Comparison of ENCODE assay signal across 17 cellular contexts in the genomic region with DNA sequence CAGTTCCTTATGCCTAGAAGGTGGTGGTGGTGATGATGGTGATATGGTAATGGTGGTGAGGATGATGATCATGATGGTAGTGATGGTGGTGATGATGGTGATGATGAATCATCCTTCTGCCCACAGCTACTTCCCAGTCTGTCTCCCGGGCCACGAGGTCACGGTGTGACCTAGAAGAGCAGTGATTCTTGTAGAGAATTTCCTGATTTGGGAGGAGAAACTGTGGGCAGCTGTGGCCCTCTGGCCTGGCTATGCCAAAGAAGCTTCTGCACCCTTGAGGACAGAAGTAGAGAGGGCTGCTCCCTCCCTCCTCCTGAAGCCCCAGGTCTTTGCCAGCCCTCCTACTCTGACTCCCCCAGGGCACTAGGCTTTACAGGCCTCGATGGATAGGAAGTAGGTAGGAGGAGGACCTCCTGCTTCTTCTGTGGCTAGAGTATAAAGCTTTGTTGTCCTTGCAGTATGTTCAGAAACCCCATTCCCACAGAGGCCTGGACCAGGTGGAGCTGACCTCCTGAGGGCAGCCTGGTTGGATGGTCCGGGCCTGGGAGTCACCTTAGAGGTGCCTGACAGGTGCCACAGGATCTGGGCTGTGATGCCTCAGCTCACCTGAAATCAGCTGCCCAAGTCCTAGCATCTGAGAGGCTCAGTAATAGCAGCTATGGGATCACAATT. TPM values are rescaled to one million over a fixed set of nuclear protein-coding genes. Genes with fewer than 3 reads are reported as not detected.
A peak's percentile ranks its signal among the peaks of the same experiment; 100 is the strongest.
DNase-seq lines count a peak whose midpoint lies in the region; ATAC-seq lines count a peak whose summit lies in the region.
"Had no signal": no experiment of that assay in that cellular context is flagged by ENCODE, and none has a peak within 500 bp of the region (broad histone marks: within the 10 kb centered on the region; RNA-seq: fewer than 3 reads in every experiment).

No MANE protein-coding gene starts in this region.

- ATAC-seq in activated CD8-positive, alpha-beta T cell treated with anti-CD3 and anti-CD28 coated beads, Interleukin-2, amount 10 ng/mL, durations not matched to agents 7 days and 5 days = peak; percentile 31
- peak in 1 of 2 donors; percentile 4 for ATAC-seq in naive thymus-derived CD8-positive, alpha-beta T cell
- ATAC-seq in GM19328 (IDR thresholded peaks at IDR 0.05; ENCODE audit: unreplicated experiment) (no peak), GM19467 (IDR thresholded peaks at IDR 0.05; ENCODE audit: unreplicated experiment) (no peak)
- ATAC-seq: sciatic nerve had no signal

- no peaks in the 10 kb centered on the region for H3K27me3 ChIP-seq in GM23248 (replicated peaks; ENCODE audit: insufficient read depth)
- H3K27me3 ChIP-seq: cardiac muscle cell, transverse colon had no signal

- no peaks in the 10 kb centered on the region for H4K20me1 ChIP-seq in GM23248 (ENCODE audit: insufficient read depth)

- H3K27ac Mint-ChIP-seq in activated CD8-positive, alpha-beta T cell treated with anti-CD3 and anti-CD28 coated beads, Interleukin-2, amount 10 ng/mL, durations not matched to agents 7 days and 5 days = peak overlapping the region; percentile 88
- H3K27ac Mint-ChIP-seq in naive thymus-derived CD8-positive, alpha-beta T cell = peak overlapping the region; percentile 13 to 91 (median 74)

- CTCF ChIA-PET in activated CD8-positive, alpha-beta T cell treated with anti-CD3 and anti-CD28 coated beads, Interleukin-2, amount 10 ng/mL, durations not matched to agents 7 days and 5 days (lab: Charles Lee) = interaction anchor here (1.0 to 1.1 kb wide), 2 partner anchors 8 to 176 kb away, joined by 3 read pairs; no protein-coding TSS in a partner anchor

- no peaks in the 10 kb centered on the region for H3K4me1 ChIP-seq in GM23248 (ENCODE audit: insufficient read depth)
- H3K4me1 ChIP-seq: left ventricle myocardium inferior had no signal

- no peaks in the 10 kb centered on the region for H3K36me3 ChIP-seq in GM23248 (ENCODE audit: low read depth)
- H3K36me3 ChIP-seq: cardiac muscle cell, left ventricle myocardium inferior, transverse colon had no signal

- H3K36me3 Mint-ChIP-seq in activated CD8-positive, alpha-beta T cell treated with anti-CD3 and anti-CD28 coated beads, Interleukin-2, amount 10 ng/mL, durations not matched to agents 7 days and 5 days (ENCODE audit: low read depth) = peaks cover 2% of the 10 kb centered on the region
- H3K36me3 Mint-ChIP-seq in naive thymus-derived CD8-positive, alpha-beta T cell = no peaks in the 10 kb centered on the region

- no peaks in the 10 kb centered on the region for H3K9me2 ChIP-seq in GM23248 (ENCODE audit: insufficient read depth)

- no peak overlapping the region for H3K4me3 Mint-ChIP-seq in activated CD8-positive, alpha-beta T cell treated with anti-CD3 and anti-CD28 coated beads, Interleukin-2, amount 10 ng/mL, durations not matched to agents 7 days and 5 days
- peak overlapping the region in 2 of 10 donors; percentile 1 to 9 for H3K4me3 Mint-ChIP-seq in naive thymus-derived CD8-positive, alpha-beta T cell

- in situ Hi-C loops in GM23248 (cut with MboI) = no loop called here
- in situ Hi-C loops in ACHN (cut with HindIII; ENCODE audit: low pct_ligation_motif_present, low pct_unique_long_range_greater_than_20kb, low sequenced_read_pairs) = no loop called here

- no peaks in the 10 kb centered on the region for H3K79me2 ChIP-seq in GM23248 (ENCODE audit: insufficient read depth)

- POLR2A ChIA-PET in activated CD8-positive, alpha-beta T cell treated with anti-CD3 and anti-CD28 coated beads, Interleukin-2, amount 10 ng/mL, durations not matched to agents 7 days and 5 days (lab: Charles Lee) = interaction anchor here (0.5 to 1.3 kb wide), 2 partner anchors 10 to 28 kb away, joined by 3 to 4 read pairs; no protein-coding TSS in a partner anchor
- POLR2A ChIA-PET in naive thymus-derived CD8-positive, alpha-beta T cell (lab: Charles Lee) = no interaction called here

- H3F3A ChIP-seq in GM23248 (ENCODE audit: insufficient read depth) = no peaks in the 10 kb centered on the region

- H3K9me3 ChIP-seq in GM23248 (ENCODE audit: low read depth) = no peaks in the 10 kb centered on the region
- H3K9me3 ChIP-seq: left ventricle myocardium inferior, transverse colon had no signal

- 88 to 92% methylated on average over 5 of the region's 5 CpGs for WGBS in GM23248 (ENCODE audit: low coverage in 1 of 2, low lambda C conversion rate in 2 of 2, missing lambda C conversion rate in 2 of 2), 2 experiments

- H3K4me2 ChIP-seq in GM23248 (ENCODE audit: unreplicated experiment) = no peak overlapping the region

- DNase-seq in DMS53 (lab: John Stamatoyannopoulos, UW) (peak; percentile 32), DMS53 treated with DMSO at 0.1 percent for 48 hours (lab: John Stamatoyannopoulos, UW; ENCODE audit: unreplicated experiment) (no peak), GM23248 (peak; percentile 9), ACHN (no peak)
- peak; percentile 32 for DNase-seq in activated CD8-positive, alpha-beta T cell treated with anti-CD3 and anti-CD28 coated beads, Interleukin-2, amount 10 ng/mL, durations not matched to agents 7 days and 5 days
- DNase-seq in naive thymus-derived CD8-positive, alpha-beta T cell = no peak
- DNase-seq: left ventricle myocardium inferior, NCI-H1048, NCI-H446 treated with DMSO at 0.1 percent for 48 hours, transverse colon had no signal

- H3K27ac ChIP-seq in GM23248 = no peak overlapping the region
- H3K27ac ChIP-seq: 22Rv1, cardiac muscle cell, epithelial cell of prostate, left ventricle myocardium inferior had no signal

- no peak overlapping the region for H2AFZ ChIP-seq in GM23248

- peaks cover 34% of the 10 kb centered on the region for H3K4me1 Mint-ChIP-seq in activated CD8-positive, alpha-beta T cell treated with anti-CD3 and anti-CD28 coated beads, Interleukin-2, amount 10 ng/mL, durations not matched to agents 7 days and 5 days (ENCODE audit: low read depth)
- H3K4me1 Mint-ChIP-seq in naive thymus-derived CD8-positive, alpha-beta T cell = peaks cover 8 to 33% (median 25%) of the 10 kb centered on the region in 4 donors

- peaks cover 8% of the 10 kb centered on the region for H3K27me3 Mint-ChIP-seq in activated CD8-positive, alpha-beta T cell treated with anti-CD3 and anti-CD28 coated beads, Interleukin-2, amount 10 ng/mL, durations not matched to agents 7 days and 5 days (ENCODE audit: low read depth)
- H3K27me3 Mint-ChIP-seq in naive thymus-derived CD8-positive, alpha-beta T cell = no peaks in the 10 kb centered on the region

- no peaks in the 10 kb centered on the region for H3K9me3 Mint-ChIP-seq in activated CD8-positive, alpha-beta T cell treated with anti-CD3 and anti-CD28 coated beads, Interleukin-2, amount 10 ng/mL, durations not matched to agents 7 days and 5 days (ENCODE audit: insufficient read depth)
- H3K9me3 Mint-ChIP-seq in naive thymus-derived CD8-positive, alpha-beta T cell = no peaks in the 10 kb centered on the region

- H3K9ac ChIP-seq in GM23248 = no peak overlapping the region

- no peak overlapping the region for H3K4me3 ChIP-seq in GM23248
- H3K4me3 ChIP-seq: cardiac muscle cell, left ventricle myocardium inferior, transverse colon had no signal

RNA-seq across cellular contexts. Expression of a gene that starts 57.9 kb away (rescaled TPM):
- 66.3 and 73.8 TPM in 2 replicates for total RNA-seq in GM23248 (2014; rRNA removed; shearing (Covaris generic))
- polyA plus RNA-seq in GM23248 (2016; fragmentation: Nextera tagmentation; extraction: Ambion mirVana) = 45.2 and 47.5 TPM in 2 replicates
- 10 to 100 TPM; 12.6 to 16.2 TPM for total RNA-seq in activated CD8-positive, alpha-beta T cell treated with anti-CD3 and anti-CD28 coated beads, Interleukin-2, amount 10 ng/mL, durations not matched to agents 7 days and 5 days
- total RNA-seq in naive thymus-derived CD8-positive, alpha-beta T cell = 1 to 10 TPM; 1.1 to 1.2 TPM
- polyA plus RNA-seq in naive thymus-derived CD8-positive, alpha-beta T cell = 1 to 10 TPM in 1 of 3 donors, under 1 TPM in 2; 0.16 to 1.7 (median 0.23) TPM
- polyA plus RNA-seq: neural cell had no signal

Comparison
In these comparisons a context has a peak if more than half of its experiments do, and no peak if none do; other contexts are left out.
1. DNase-seq: peak in DMS53 (single experiment), GM23248 (single experiment) and activated CD8-positive, alpha-beta T cell treated with anti-CD3 and anti-CD28 coated beads, Interleukin-2, amount 10 ng/mL, durations not matched to agents 7 days and 5 days (single experiment); none in DMS53 treated with DMSO at 0.1 percent for 48 hours (single experiment), naive thymus-derived CD8-positive, alpha-beta T cell (0 of 10) and ACHN (single experiment).
2. RNA of a gene that starts 57.9 kb away (total RNA-seq): 66.3 to 73.8 TPM in GM23248 and 12.6 to 16.2 TPM in activated CD8-positive, alpha-beta T cell treated with anti-CD3 and anti-CD28 coated beads, Interleukin-2, amount 10 ng/mL, durations not matched to agents 7 days and 5 days; 1.1 to 1.2 TPM in naive thymus-derived CD8-positive, alpha-beta T cell; every median in the first group is over 4 times any median in the second.